1 cellular context compared by ENCODE assay signal in the genomic region with DNA sequence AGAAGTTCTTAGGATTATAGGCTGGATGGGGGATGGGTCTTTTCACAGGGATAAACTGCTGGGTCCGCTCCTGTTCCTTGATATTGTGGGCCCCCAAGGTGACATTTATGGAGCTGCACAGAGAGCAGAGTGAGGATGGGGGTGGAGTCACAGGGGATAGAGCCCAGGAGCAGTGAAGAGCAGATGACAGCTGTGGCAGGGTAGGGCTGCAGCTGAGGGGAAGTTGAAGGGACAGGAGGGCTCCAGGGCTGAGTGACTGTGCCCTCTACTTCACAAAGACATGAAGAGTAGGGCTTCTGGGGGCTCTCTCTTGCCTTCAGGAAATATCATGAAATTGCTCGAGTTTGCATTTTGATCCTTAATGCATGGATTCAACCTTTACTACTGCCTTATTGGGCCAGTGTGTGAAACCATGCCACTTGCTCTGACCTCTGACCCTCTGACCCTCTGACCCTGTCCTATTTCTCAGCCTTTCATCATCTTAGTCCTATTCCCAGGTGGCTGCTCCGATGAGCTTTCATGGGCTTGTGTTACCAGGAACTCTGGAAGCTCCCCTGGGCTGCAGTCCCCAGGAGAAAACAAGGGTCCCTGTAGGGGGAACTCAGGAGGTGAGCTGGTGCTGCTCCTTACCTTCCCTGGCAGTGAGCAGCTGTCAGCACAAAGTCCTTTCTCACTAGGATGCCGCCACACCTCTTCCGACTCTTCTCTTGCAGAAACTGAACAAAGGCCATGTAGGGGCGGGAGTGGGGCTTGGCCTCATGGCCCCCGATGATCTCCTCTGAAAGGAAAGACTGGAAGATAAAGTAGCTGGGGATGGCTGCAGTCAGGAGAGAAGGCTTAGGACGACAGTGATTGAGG.
TF ChIP-seq lines count a peak whose summit lies in the region.

No MANE protein-coding gene starts in this region.

TF ChIP-seq in K562, 482 proteins besides CTCF, POLR2A, EP300 and RAD21:
- peak; percentile 93; the same call in 1 of the 2 replicates for TF ChIP-seq NR2C1 (IDR thresholded peaks at IDR 0.05)
- TF ChIP-seq NR2C1 (tag; IDR thresholded peaks at IDR 0.05): peak; percentile 97
- TF ChIP-seq ZNF668 (CRISPR knock-in tag; IDR thresholded peaks at IDR 0.05): no peak
- TF ChIP-seq EP400 (IDR thresholded peaks at IDR 0.05): peak; percentile 46
- peak; percentile 86 for TF ChIP-seq ZNF175 (CRISPR knock-in tag; IDR thresholded peaks at IDR 0.05; ENCODE audit: low read depth)
- TF ChIP-seq KDM1A (IDR thresholded peaks at IDR 0.05): no peak
- TF ChIP-seq, protein P1, sequence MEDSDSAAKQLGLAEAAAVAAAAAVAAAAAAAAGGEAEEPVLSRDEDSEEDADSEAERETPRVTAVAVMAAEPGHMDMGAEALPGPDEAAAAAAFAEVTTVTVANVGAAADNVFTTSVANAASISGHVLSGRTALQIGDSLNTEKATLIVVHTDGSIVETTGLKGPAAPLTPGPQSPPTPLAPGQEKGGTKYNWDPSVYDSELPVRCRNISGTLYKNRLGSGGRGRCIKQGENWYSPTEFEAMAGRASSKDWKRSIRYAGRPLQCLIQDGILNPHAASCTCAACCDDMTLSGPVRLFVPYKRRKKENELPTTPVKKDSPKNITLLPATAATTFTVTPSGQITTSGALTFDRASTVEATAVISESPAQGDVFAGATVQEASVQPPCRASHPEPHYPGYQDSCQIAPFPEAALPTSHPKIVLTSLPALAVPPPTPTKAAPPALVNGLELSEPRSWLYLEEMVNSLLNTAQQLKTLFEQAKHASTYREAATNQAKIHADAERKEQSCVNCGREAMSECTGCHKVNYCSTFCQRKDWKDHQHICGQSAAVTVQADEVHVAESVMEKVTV (CRISPR knock-in tag; IDR thresholded peaks at IDR 0.05): no peak
- TF ChIP-seq NR2C2 (CRISPR knock-in tag; IDR thresholded peaks at IDR 0.05): peak; percentile 64; the same call in 1 of the 2 replicates
- peak; percentile 94 for TF ChIP-seq NR2C2 (tag; IDR thresholded peaks at IDR 0.05)
- TF ChIP-seq TRIM24 (IDR thresholded peaks at IDR 0.05): peak; percentile 63 to 65; a peak in 2 of 4 replicates
- TF ChIP-seq NCOA4 (IDR thresholded peaks at IDR 0.05; ENCODE audit: partially characterized antibody): no peak
- no peak for TF ChIP-seq CEBPG (CRISPR knock-in tag; IDR thresholded peaks at IDR 0.05)
- TF ChIP-seq CEBPG (tag; conservative IDR thresholded peaks at IDR 0.05 in 1 of 2, IDR thresholded peaks at IDR 0.05 in 1 of 2): peak in 1 of 2 experiments; percentile 73; a peak in 2 of 4 replicates
- TF ChIP-seq MYNN (IDR thresholded peaks at IDR 0.05): no peak
- no peak for TF ChIP-seq MYNN (CRISPR knock-in tag; IDR thresholded peaks at IDR 0.05)
- 0 out of 2 replicates have a peak, but pooled peaks have one; percentile 38 for TF ChIP-seq SMAD4 (CRISPR knock-in tag; conservative IDR thresholded peaks at IDR 0.05)
- peak; percentile 40; the same call in 1 of the 2 replicates for TF ChIP-seq DMBX1 (CRISPR knock-in tag; IDR thresholded peaks at IDR 0.05; ENCODE audit: borderline replicate concordance)
- no peak for TF ChIP-seq CBFB (CRISPR knock-in tag; IDR thresholded peaks at IDR 0.05)
